Comparison of ENCODE assay signal across 1 cellular context in genomic region chr16:50267151-50267631, GRCh38.
TF ChIP-seq lines count a peak whose summit lies in the region.

No MANE protein-coding gene starts in this region.

TF ChIP-seq in HepG2, 621 proteins besides CTCF, POLR2A, EP300 and RAD21 (continued from another document):
- TF ChIP-seq PRDM4 (CRISPR knock-in tag; IDR thresholded peaks at IDR 0.05; ENCODE audit: borderline replicate concordance) (no peak), ZNF563 (CRISPR knock-in tag; IDR thresholded peaks at IDR 0.05) (no peak), REXO4 (CRISPR knock-in tag; IDR thresholded peaks at IDR 0.05; ENCODE audit: borderline replicate concordance) (no peak)
